Comparison of ENCODE assay signal across 20 cellular contexts in the genomic region with DNA sequence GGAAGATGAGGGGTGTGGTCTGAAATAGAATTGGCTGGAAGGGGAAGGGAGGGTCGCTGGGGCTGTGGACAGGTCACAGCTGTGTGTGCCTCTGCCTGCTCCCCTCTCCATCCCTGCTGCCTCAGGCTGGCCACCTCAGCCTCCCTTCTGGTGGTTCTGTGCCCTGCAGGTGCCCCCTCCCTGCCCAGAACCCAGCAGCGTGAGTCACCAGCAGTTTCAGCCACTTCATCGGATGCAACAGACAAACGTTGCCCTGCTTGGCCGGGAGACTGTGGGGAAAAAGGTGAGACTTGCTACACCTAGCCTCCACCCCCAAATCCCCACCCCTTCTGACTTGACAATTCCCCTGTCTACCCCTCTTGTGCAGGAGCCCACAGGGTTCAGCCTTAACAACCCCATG. TPM values are rescaled to one million over a fixed set of nuclear protein-coding genes. Genes with fewer than 3 reads are reported as not detected.
"Had no signal": no experiment of that assay in that cellular context is flagged by ENCODE, and none has a peak within 500 bp of the region (broad histone marks: within the 10 kb centered on the region; RNA-seq: fewer than 3 reads in every experiment).

No MANE protein-coding gene starts in this region.

- ATAC-seq: esophagus mucosa; naive thymus-derived CD8-positive, alpha-beta T cell; right cardiac atrium; WTC11 had no signal

- DNase-seq: activated CD4-positive, alpha-beta memory T cell treated with anti-CD3 and anti-CD28 coated beads, Interleukin-2, amount 10 ng/mL, durations not matched to agents 7 days and 5 days; activated CD4-positive, alpha-beta T cell treated with anti-CD3 and anti-CD28 coated beads for 4 hours; activated gamma-delta T cell treated with Interleukin-2 at 50 U/mL for 16 hours; activated T-cell treated with anti-CD3 and anti-CD28 coated beads, Interleukin-2, amount 50 U/mL, for 24 hours; amniotic stem cell; central memory CD4-positive, alpha-beta T cell; colonic mucosa; hippocampal formation; left ventricle myocardium inferior; naive thymus-derived CD8-positive, alpha-beta T cell; nucleus accumbens; right cardiac atrium; small intestine; stimulated activated CD4-positive, alpha-beta T cell treated with anti-CD3 and anti-CD28 coated beads, Interleukin-4, amount 100 ng/mL, for 24 hours; stimulated activated naive CD4-positive, alpha-beta T cell treated with Interleukin-2 at 50 U/mL for 16 hours; substantia nigra; T-helper 2 cell had no signal

- H3K27ac ChIP-seq: colonic mucosa, tibial nerve had no signal

RNA-seq across cellular contexts. Expression of gene LRRC10B, which starts 21.8 kb away (rescaled TPM):
- total RNA-seq: naive thymus-derived CD8-positive, alpha-beta T cell had no signal
